ENCODE assay signal across 20 cellular contexts in the genomic region with DNA sequence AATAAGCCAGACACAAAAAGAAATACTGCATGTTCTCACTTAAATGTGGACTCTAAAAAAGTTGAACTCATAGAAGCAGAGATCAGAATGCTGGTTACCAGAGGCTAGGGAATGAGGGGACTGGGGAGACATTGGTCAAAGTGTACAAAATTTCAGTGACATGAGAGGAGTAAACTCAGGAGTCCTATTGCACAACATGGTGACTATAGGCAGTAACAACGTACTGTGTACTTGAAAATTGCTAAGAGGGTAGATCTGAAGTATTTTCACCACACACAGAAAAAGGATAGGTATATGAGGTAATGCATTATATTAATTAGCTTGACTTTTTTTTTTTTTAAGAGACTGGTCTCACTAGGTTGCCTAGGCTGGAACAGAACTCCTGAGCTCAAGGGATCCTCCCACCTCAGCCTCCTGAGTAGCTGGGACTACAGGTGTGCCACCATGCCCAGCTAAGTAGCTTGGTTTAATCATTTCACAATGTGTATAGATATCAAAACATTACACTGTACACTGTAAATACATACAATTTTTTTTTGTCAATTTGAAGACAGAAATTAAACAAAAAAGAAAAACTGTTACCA.
"Had no signal": no experiment of that assay in that cellular context is flagged by ENCODE, and none has a peak within 500 bp of the region (broad histone marks: within the 10 kb centered on the region; RNA-seq: fewer than 3 reads in every experiment).

No MANE protein-coding gene starts in this region.

- FAIRE-seq: endometrium had no signal

- H3K27me3 ChIP-seq: brain microvascular endothelial cell, colonic mucosa, gastrocnemius medialis, stomach, vagina had no signal

- ATAC-seq: gastrocnemius medialis had no signal

- H3K36me3 ChIP-seq: colonic mucosa had no signal

- H3K4me3 ChIP-seq: colonic mucosa, gastrocnemius medialis, left ventricle myocardium inferior, prostate gland, skin epidermis, stomach, vagina had no signal

- H3K9me3 ChIP-seq: colonic mucosa, gastrocnemius medialis, left ventricle myocardium inferior, prostate gland, stomach, vagina had no signal

- H3K27ac ChIP-seq: brain microvascular endothelial cell, colonic mucosa, gastrocnemius medialis, left ventricle myocardium inferior, prostate gland, skin epidermis, stomach, vagina had no signal

- H3K4me1 ChIP-seq: colonic mucosa, gastrocnemius medialis, prostate gland, stomach had no signal

- DNase-seq: activated CD4-positive, alpha-beta T cell treated with anti-CD3 and anti-CD28 coated beads, Interleukin-2, amount 50 U/mL, for 1 hour; activated CD4-positive, CD25-positive, alpha-beta regulatory T cell treated with anti-CD3 and anti-CD28 coated beads, Interleukin-2, amount 50 U/mL, for 72 hours; activated naive CD8-positive, alpha-beta T cell treated with anti-CD3 and anti-CD28 coated beads, Interleukin-2, amount 10 ng/mL, durations not matched to agents 7 days and 5 days; activated T-cell treated with anti-CD3 and anti-CD28 coated beads for 4 hours; anterior cingulate cortex; brain microvascular endothelial cell; colonic mucosa; gastrocnemius medialis; head of caudate nucleus; left ventricle myocardium inferior; right cardiac atrium; stimulated activated CD4-positive, alpha-beta T cell treated with anti-CD3 and anti-CD28 coated beads, Interleukin-15, amount 100 ng/mL, for 24 hours; stimulated activated CD4-positive, alpha-beta T cell treated with anti-CD3 and anti-CD28 coated beads, Interleukin-4, amount 100 ng/mL, for 1 hour; stomach; T-helper 1 cell; T-helper 9 cell had no signal
